7 cellular contexts compared by ENCODE assay signal in genomic region chr18:55365342-55365741, GRCh38.
"Had no signal": no experiment of that assay in that cellular context is flagged by ENCODE, and none has a peak within 500 bp of the region (broad histone marks: within the 10 kb centered on the region; RNA-seq: fewer than 3 reads in every experiment).

No MANE protein-coding gene starts in this region.

- H3K9me3 Mint-ChIP-seq: GM23338, H9 had no signal

- H3K27me3 Mint-ChIP-seq: IgD-negative memory B cell had no signal

- H3K36me3 Mint-ChIP-seq: IgD-negative memory B cell had no signal

- H2AFZ ChIP-seq: GM23338 had no signal

- H3K27ac Mint-ChIP-seq: GM23338, H9, IgD-negative memory B cell had no signal

- ATAC-seq: GM23338 had no signal

- FAIRE-seq: H1, H54, HTR-8/SVneo had no signal

- DNase-seq: H9, HCEC 1CT had no signal

- H3K4me3 ChIP-seq: GM23338 had no signal

- H3K4me3 Mint-ChIP-seq: GM23338, H9, IgD-negative memory B cell had no signal

- H3K4me2 ChIP-seq: GM23338 had no signal
